In genomic region chr5:97089149-97089801, GRCh38 we compare ENCODE assay signal across 17 cellular contexts. TPM values are rescaled to one million over a fixed set of nuclear protein-coding genes. Genes with fewer than 3 reads are reported as not detected.
DNase-seq lines count a peak whose midpoint lies in the region; ATAC-seq, FAIRE-seq and TF ChIP-seq lines count a peak whose summit lies in the region.
"Had no signal": no experiment of that assay in that cellular context is flagged by ENCODE, and none has a peak within 500 bp of the region (broad histone marks: within the 10 kb centered on the region; RNA-seq: fewer than 3 reads in every experiment).

No MANE protein-coding gene starts in this region.

- peak overlapping the region; percentile 98 for H2AFZ ChIP-seq in K562 (ENCODE audit: low read depth, low read length)

- peaks cover 34% of the 10 kb centered on the region for H3K79me2 ChIP-seq in K562 (ENCODE audit: control insufficient read depth, insufficient read depth, low read length)

- DNase-seq in BE2C = no peak
- DNase-seq in HT1080 (ENCODE audit: low read depth) = peak; percentile 77
- DNase-seq in K562 (ENCODE audit: extremely low read depth in 1 of 4, low spot score in 3 of 4) = peak; percentile 24 to 62 (median 40)
- DNase-seq in mucosa of descending colon = no peak
- no peak for DNase-seq in frontal cortex (ENCODE audit: low spot score in 2 of 2)
- DNase-seq in NCI-H1105 treated with DMSO at 0.1 percent for 48 hours (lab: John Stamatoyannopoulos, UW) = no peak
- no peak for DNase-seq in activated CD4-positive, alpha-beta T cell treated with anti-CD3 and anti-CD28 coated beads, Interleukin-2, amount 10 ng/mL, durations not matched to agents 7 days and 5 days
- DNase-seq in NCI-H1417 treated with DMSO at 0.1 percent for 48 hours (lab: John Stamatoyannopoulos, UW) = no peak
- DNase-seq: Caco-2; DMS153; KG1; NCI-H1105; NCI-H1930; NCI-H69; NK-92 treated with Interleukin-12 subunit alpha and Interleukin-12 subunit beta, amount 100 ng/mL, for 24 hours had no signal

- no peak overlapping the region for H3K27ac Mint-ChIP-seq in activated CD4-positive, alpha-beta T cell treated with anti-CD3 and anti-CD28 coated beads, Interleukin-2, amount 10 ng/mL, durations not matched to agents 7 days and 5 days

- POLR2A ChIA-PET in K562 (lab: Yijun Ruan, JAX) = interaction anchor here (0.6 to 1.9 kb wide), 8 partner anchors 8 to 705 kb away, joined by 3 to 6 read pairs (median 4); partner anchors contain the start of gene LIX1
- POLR2A ChIA-PET in activated CD4-positive, alpha-beta T cell treated with anti-CD3 and anti-CD28 coated beads, Interleukin-2, amount 10 ng/mL, durations not matched to agents 7 days and 5 days (lab: Charles Lee) = no interaction called here

- no peak for TF ChIP-seq RAD21 in K562 (CRISPR knock-in tag; conservative IDR thresholded peaks at IDR 0.05 in 1 of 2, IDR thresholded peaks at IDR 0.05 in 1 of 2)

- BruUV-seq in K562 (replicated peaks; lab: Mats Ljungman, UMichigan) = TSS peak; percentile 72

- H3K4me3 Mint-ChIP-seq in activated CD4-positive, alpha-beta T cell treated with anti-CD3 and anti-CD28 coated beads, Interleukin-2, amount 10 ng/mL, durations not matched to agents 7 days and 5 days = no peak overlapping the region

- FAIRE-seq in K562 (lab: Jason Lieb, UNC) (peak; percentile 78), frontal cortex (lab: Jason Lieb, UNC) (no peak)

- peak; percentile 76 for ATAC-seq in K562
- ATAC-seq in mucosa of descending colon = peak; percentile 20

- H3K4me1 ChIP-seq in BE2C = peaks cover 8% of the 10 kb centered on the region; the same call in 1 of the 2 replicates
- peaks cover 0 to 41% of the 10 kb centered on the region in 2 experiments; a peak in 2 of 5 replicates for H3K4me1 ChIP-seq in K562 (replicated peaks in 1 of 2; ENCODE audit: control insufficient read depth in 2 of 2, insufficient read depth in 2 of 2, low read length in 2 of 2)
- H3K4me1 ChIP-seq in mucosa of descending colon (ENCODE audit: low read depth) = no peaks in the 10 kb centered on the region
- H3K4me1 ChIP-seq: Caco-2 had no signal

- H3K4me3 ChIP-seq in BE2C (ENCODE audit: low read depth, low read length) (peak overlapping the region; percentile 35), K562 (peak overlapping the region; percentile 40), mucosa of descending colon (no peak overlapping the region)

- TF ChIP-seq CTCF in BE2C (IDR thresholded peaks at IDR 0.05; ENCODE audit: low read depth, low read length) = no peak
- no peak for TF ChIP-seq CTCF in K562 (IDR thresholded peaks at IDR 0.05 in 2 of 3, conservative IDR thresholded peaks at IDR 0.05 in 1 of 3; ENCODE audit: insufficient read depth in 2 of 3, low read depth in 1 of 3, low read length in 3 of 3)
- TF ChIP-seq CTCF in mucosa of descending colon (IDR thresholded peaks at IDR 0.05) = no peak

- peak; percentile 63 for TF ChIP-seq POLR2A in K562 (conservative IDR thresholded peaks at IDR 0.05)

- no peaks in the 10 kb centered on the region for H3K9me1 ChIP-seq in K562 (ENCODE audit: control insufficient read depth, insufficient read depth, low read length)

- intact Hi-C loops in K562 (cut with micrococcal nuclease) (no loop called here), mucosa of descending colon (cut with DNase I, micrococcal nuclease) (no loop called here)

- H3K36me3 Mint-ChIP-seq in activated CD4-positive, alpha-beta T cell treated with anti-CD3 and anti-CD28 coated beads, Interleukin-2, amount 10 ng/mL, durations not matched to agents 7 days and 5 days (ENCODE audit: low read depth) = peaks cover 2% of the 10 kb centered on the region

- CTCF ChIA-PET in K562 (lab: Yijun Ruan, JAX; ENCODE audit: low intra/inter-chr PET ratio) = no interaction called here
- CTCF ChIA-PET in activated CD4-positive, alpha-beta T cell treated with anti-CD3 and anti-CD28 coated beads, Interleukin-2, amount 10 ng/mL, durations not matched to agents 7 days and 5 days (lab: Charles Lee) = interaction anchor here (0.6 kb wide), 1 partner anchor 47 kb away, joined by 3 read pairs; no protein-coding TSS in a partner anchor

- no peaks in the 10 kb centered on the region for H3K36me3 ChIP-seq in BE2C
- no peaks in the 10 kb centered on the region for H3K36me3 ChIP-seq in K562 (ENCODE audit: control insufficient read depth, insufficient read depth, low read length)
- no peaks in the 10 kb centered on the region for H3K36me3 ChIP-seq in mucosa of descending colon (ENCODE audit: low read depth)

- peaks cover 23% of the 10 kb centered on the region for H3K27me3 Mint-ChIP-seq in activated CD4-positive, alpha-beta T cell treated with anti-CD3 and anti-CD28 coated beads, Interleukin-2, amount 10 ng/mL, durations not matched to agents 7 days and 5 days

- TF ChIP-seq EP300 in K562 (IDR thresholded peaks at IDR 0.05; ENCODE audit: low read length) = no peak

- WGBS in K562 (ENCODE audit: insufficient coverage, low coverage, missing lambda C conversion rate) = 2% methylated on average over 6 of the region's 6 CpGs

- in situ Hi-C loops in K562 (cut with MboI) = no loop called here

- H3K9me3 ChIP-seq in BE2C (no peaks in the 10 kb centered on the region; the same call in 1 of the 2 replicates), K562 (replicated peaks; ENCODE audit: control insufficient read depth, insufficient read depth, low read depth, low read length) (no peaks in the 10 kb centered on the region), mucosa of descending colon (peaks cover 3% of the 10 kb centered on the region)

- H4K20me1 ChIP-seq in K562 (replicated peaks; ENCODE audit: control insufficient read depth, insufficient read depth, low read length) = no peaks in the 10 kb centered on the region

- H3K27ac ChIP-seq in K562 (ENCODE audit: extremely low read depth, low read depth, low read length) = peak overlapping the region; percentile 77

- H3K4me1 Mint-ChIP-seq in activated CD4-positive, alpha-beta T cell treated with anti-CD3 and anti-CD28 coated beads, Interleukin-2, amount 10 ng/mL, durations not matched to agents 7 days and 5 days = peaks cover under 1% of the 10 kb centered on the region

- peak overlapping the region; percentile 100 for H3K4me2 ChIP-seq in K562 (ENCODE audit: insufficient read depth, low read length)

- H3K9ac ChIP-seq in K562 (ENCODE audit: insufficient read depth in 1 of 2, low read depth in 2 of 2, low read length in 2 of 2) = peak overlapping the region; percentile 18 to 68; a peak in 3 of 4 replicates

- peaks cover 3% of the 10 kb centered on the region for H3K9me3 Mint-ChIP-seq in activated CD4-positive, alpha-beta T cell treated with anti-CD3 and anti-CD28 coated beads, Interleukin-2, amount 10 ng/mL, durations not matched to agents 7 days and 5 days

- H3K27me3 ChIP-seq in BE2C (no peaks in the 10 kb centered on the region), K562 (ENCODE audit: control insufficient read depth in 2 of 2, insufficient read depth in 2 of 2, low read length in 2 of 2) (no peaks in the 10 kb centered on the region)

TF ChIP-seq in K562, 482 proteins besides CTCF, POLR2A, EP300 and RAD21 (continues in another document):
- no peak for TF ChIP-seq TRIM24 (IDR thresholded peaks at IDR 0.05)
- peak; percentile 9; the same call in 1 of the 2 replicates for TF ChIP-seq MTA3 (IDR thresholded peaks at IDR 0.05; ENCODE audit: borderline replicate concordance)
- TF ChIP-seq SMARCE1 (IDR thresholded peaks at IDR 0.05) = peak; percentile 16; the same call in 1 of the 2 replicates
- TF ChIP-seq ZNF134 (CRISPR knock-in tag; conservative IDR thresholded peaks at IDR 0.05) = peak; percentile 74
- no peak for TF ChIP-seq NBN (IDR thresholded peaks at IDR 0.05; ENCODE audit: low read depth)
- TF ChIP-seq HES1 (IDR thresholded peaks at IDR 0.05; ENCODE audit: low read depth) = peak; percentile 40; the same call in 1 of the 2 replicates
- no peak for TF ChIP-seq NELFE (IDR thresholded peaks at IDR 0.05; ENCODE audit: insufficient read depth, insufficient read length)
- TF ChIP-seq MCM3 (IDR thresholded peaks at IDR 0.05) = no peak
- TF ChIP-seq RBBP5 (IDR thresholded peaks at IDR 0.05; ENCODE audit: borderline replicate concordance, insufficient read depth, low read length, poor library complexity, severe bottlenecking) = peak; percentile 9
- TF ChIP-seq MEIS2 (IDR thresholded peaks at IDR 0.05; ENCODE audit: partially characterized antibody) = no peak
- peak; percentile 48; the same call in 1 of the 2 replicates for TF ChIP-seq GTF2E2 (tag; IDR thresholded peaks at IDR 0.05)

RNA-seq across cellular contexts. Expression of gene LIX1, which starts 53.1 kb away (rescaled TPM):
- 2.0 TPM for polyA plus RNA-seq in BE2C (2012; ENCODE audit: insufficient read depth, insufficient read length, low read depth)
- total RNA-seq in HT1080 (2014; rRNA removed; shearing (Covaris generic)) = 0.03 TPM in 1 of 2 replicates, not detected in the other
- polyA plus RNA-seq in HT1080 (2015; cell fraction: cytosol; rRNA removed) = not detected in 2 replicates
- not detected in 2 replicates for polyA plus RNA-seq in HT1080 (2015; cell fraction: nucleus; rRNA removed)
- not detected in 2 replicates for total RNA-seq in K562 (2011; cell fraction: chromatin; rRNA removed; ENCODE audit: low replicate concordance)
- not detected in 2 replicates for total RNA-seq in K562 (2011; cell fraction: nucleolus; rRNA removed)
- total RNA-seq in K562 (2011; cell fraction: nucleoplasm; rRNA removed) = not detected in 2 replicates
- total RNA-seq in K562 (2014; rRNA removed) = not detected in 2 replicates
- not detected in 2 replicates for total RNA-seq in K562 (2014; rRNA removed; fragmentation: Illumina TruSeq; extraction: Trizol)
- not detected in 2 replicates for total RNA-seq in K562 (2015; rRNA removed; fragmentation: Illumina TruSeq; extraction: Trizol)
- not detected in 2 replicates for total RNA-seq in K562 (2021)
- polyA plus RNA-seq in K562 (2011; rRNA removed) = not detected in 2 replicates
- 0.01 TPM in 1 of 2 replicates, not detected in the other for polyA plus RNA-seq in K562 (2011; cell fraction: cytosol; rRNA removed)
- not detected in 2 replicates for polyA plus RNA-seq in K562 (2011; cell fraction: nucleus; rRNA removed)
- 0.01 and 0.15 TPM in 2 replicates for polyA plus RNA-seq in K562 (2012)
- not detected in 2 replicates for polyA plus RNA-seq in K562 (2014; fragmentation: Illumina TruSeq; extraction: Trizol)
- polyA plus RNA-seq in K562 (2014; fragmentation: Nextera tagmentation; extraction: Ambion mirVana) = under 1 TPM; 0.01 to 0.18 TPM
- not detected in 2 replicates for polyA plus RNA-seq in K562 (2014; rRNA removed)
- polyA minus RNA-seq in K562 (2011; rRNA and poly(A)+ RNA removed) = not detected in 2 replicates
- polyA minus RNA-seq in K562 (2011; cell fraction: cytosol; rRNA and poly(A)+ RNA removed) = not detected in 2 replicates
- not detected in 2 replicates for polyA minus RNA-seq in K562 (2011; cell fraction: nucleus; rRNA and poly(A)+ RNA removed)
- 1 to 10 TPM in 1 of 3 donors, not detected in 2; 1.7 TPM for total RNA-seq in mucosa of descending colon
- 7.3 TPM for total RNA-seq in frontal cortex
- total RNA-seq in activated CD4-positive, alpha-beta T cell treated with anti-CD3 and anti-CD28 coated beads, Interleukin-2, amount 10 ng/mL, durations not matched to agents 7 days and 5 days = not detected
- total RNA-seq: A673, MCF 10A had no signal

Comparison
In these comparisons a context has a peak if more than half of its experiments do, and no peak if none do; other contexts are left out.
1. DNase-seq: peak in HT1080 (single experiment) and K562 (4 of 4); none in BE2C (single experiment), mucosa of descending colon (0 of 3), frontal cortex (0 of 2), NCI-H1105 treated with DMSO at 0.1 percent for 48 hours (single experiment), activated CD4-positive, alpha-beta T cell treated with anti-CD3 and anti-CD28 coated beads, Interleukin-2, amount 10 ng/mL, durations not matched to agents 7 days and 5 days (single experiment) and NCI-H1417 treated with DMSO at 0.1 percent for 48 hours (single experiment).